Comparison of ENCODE assay signal across 10 cellular contexts in genomic region chr1:47222476-47222875, GRCh38. TPM values are rescaled to one million over a fixed set of nuclear protein-coding genes. Genes with fewer than 3 reads are reported as not detected.
"Had no signal": no experiment of that assay in that cellular context is flagged by ENCODE, and none has a peak within 500 bp of the region (broad histone marks: within the 10 kb centered on the region; RNA-seq: fewer than 3 reads in every experiment).

No MANE protein-coding gene starts in this region.

- H3K4me2 ChIP-seq: GM23338 had no signal

- ATAC-seq: GM23338, HCT116, HepG2 had no signal

- H2AFZ ChIP-seq: GM23338 had no signal

- H3K4me3 ChIP-seq: GM23338, HAP-1 had no signal

- DNase-seq: H7, HFFc6, KG1 had no signal

- H3K9me3 ChIP-seq: HAP-1 had no signal

- H3K27ac ChIP-seq: HL-60 had no signal

- FAIRE-seq: HepG2 had no signal

RNA-seq across cellular contexts. Expression of gene TAL1, which starts 9.5 kb away (rescaled TPM):
- total RNA-seq: GM23338, HepG2, HFFc6 had no signal
- polyA plus RNA-seq: GM23338 had no signal

RNA-seq across cellular contexts. Expression of gene PDZK1IP1, which starts 32.6 kb away (rescaled TPM):
- total RNA-seq: GM23338, H4, H7, HFFc6, HT1080 had no signal
- polyA plus RNA-seq: GM23338 had no signal
